2 cellular contexts compared by ENCODE assay signal in the genomic region with DNA sequence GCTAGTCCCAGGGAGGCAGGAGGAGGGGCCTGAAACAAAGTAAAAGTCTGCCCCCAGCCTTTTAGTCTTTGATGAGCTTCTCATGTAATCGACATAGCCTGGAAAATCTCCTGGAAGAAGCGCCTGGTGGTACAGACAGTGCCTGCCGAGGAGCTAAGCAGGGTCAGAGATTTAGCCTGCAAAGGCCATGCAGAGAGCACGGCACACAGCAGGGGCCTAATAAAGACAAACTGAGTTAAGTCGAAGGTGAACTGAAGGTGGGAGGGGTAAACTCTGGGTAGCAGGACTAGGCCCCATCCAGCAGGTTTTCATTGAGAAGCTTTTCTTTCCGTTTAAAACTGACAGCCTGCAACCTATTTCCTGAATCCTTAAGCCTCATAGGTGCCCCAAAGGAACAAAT.
TF ChIP-seq lines count a peak whose summit lies in the region.

No MANE protein-coding gene starts in this region.

TF ChIP-seq in HCT116, 20 proteins besides CTCF, POLR2A, EP300 and RAD21 (continued from another document):
- TF ChIP-seq, protein P1, sequence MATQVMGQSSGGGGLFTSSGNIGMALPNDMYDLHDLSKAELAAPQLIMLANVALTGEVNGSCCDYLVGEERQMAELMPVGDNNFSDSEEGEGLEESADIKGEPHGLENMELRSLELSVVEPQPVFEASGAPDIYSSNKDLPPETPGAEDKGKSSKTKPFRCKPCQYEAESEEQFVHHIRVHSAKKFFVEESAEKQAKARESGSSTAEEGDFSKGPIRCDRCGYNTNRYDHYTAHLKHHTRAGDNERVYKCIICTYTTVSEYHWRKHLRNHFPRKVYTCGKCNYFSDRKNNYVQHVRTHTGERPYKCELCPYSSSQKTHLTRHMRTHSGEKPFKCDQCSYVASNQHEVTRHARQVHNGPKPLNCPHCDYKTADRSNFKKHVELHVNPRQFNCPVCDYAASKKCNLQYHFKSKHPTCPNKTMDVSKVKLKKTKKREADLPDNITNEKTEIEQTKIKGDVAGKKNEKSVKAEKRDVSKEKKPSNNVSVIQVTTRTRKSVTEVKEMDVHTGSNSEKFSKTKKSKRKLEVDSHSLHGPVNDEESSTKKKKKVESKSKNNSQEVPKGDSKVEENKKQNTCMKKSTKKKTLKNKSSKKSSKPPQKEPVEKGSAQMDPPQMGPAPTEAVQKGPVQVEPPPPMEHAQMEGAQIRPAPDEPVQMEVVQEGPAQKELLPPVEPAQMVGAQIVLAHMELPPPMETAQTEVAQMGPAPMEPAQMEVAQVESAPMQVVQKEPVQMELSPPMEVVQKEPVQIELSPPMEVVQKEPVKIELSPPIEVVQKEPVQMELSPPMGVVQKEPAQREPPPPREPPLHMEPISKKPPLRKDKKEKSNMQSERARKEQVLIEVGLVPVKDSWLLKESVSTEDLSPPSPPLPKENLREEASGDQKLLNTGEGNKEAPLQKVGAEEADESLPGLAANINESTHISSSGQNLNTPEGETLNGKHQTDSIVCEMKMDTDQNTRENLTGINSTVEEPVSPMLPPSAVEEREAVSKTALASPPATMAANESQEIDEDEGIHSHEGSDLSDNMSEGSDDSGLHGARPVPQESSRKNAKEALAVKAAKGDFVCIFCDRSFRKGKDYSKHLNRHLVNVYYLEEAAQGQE (IDR thresholded peaks at IDR 0.05; ENCODE audit: low read depth) = no peak
- TF ChIP-seq EGR1 (IDR thresholded peaks at IDR 0.05; ENCODE audit: low read depth) (no peak), SRF (IDR thresholded peaks at IDR 0.05; ENCODE audit: low read depth) (no peak), ELF1 (IDR thresholded peaks at IDR 0.05; ENCODE audit: borderline replicate concordance, low read depth) (no peak), TCF7L2 (IDR thresholded peaks at IDR 0.05; ENCODE audit: borderline replicate concordance, extremely low read depth, insufficient read depth, insufficient read length) (no peak), EZH2phosphoT487 (IDR thresholded peaks at IDR 0.05; ENCODE audit: borderline replicate concordance) (no peak), SIN3A (IDR thresholded peaks at IDR 0.05; ENCODE audit: low read depth) (no peak), EZH2 (IDR thresholded peaks at IDR 0.05) (no peak), SP1 (IDR thresholded peaks at IDR 0.05; ENCODE audit: low read depth) (no peak), CBX3 (IDR thresholded peaks at IDR 0.05; ENCODE audit: low read depth) (no peak)
- TF ChIP-seq, protein P2, sequence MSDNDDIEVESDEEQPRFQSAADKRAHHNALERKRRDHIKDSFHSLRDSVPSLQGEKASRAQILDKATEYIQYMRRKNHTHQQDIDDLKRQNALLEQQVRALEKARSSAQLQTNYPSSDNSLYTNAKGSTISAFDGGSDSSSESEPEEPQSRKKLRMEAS (IDR thresholded peaks at IDR 0.05) = no peak
- TF ChIP-seq, protein P3, sequence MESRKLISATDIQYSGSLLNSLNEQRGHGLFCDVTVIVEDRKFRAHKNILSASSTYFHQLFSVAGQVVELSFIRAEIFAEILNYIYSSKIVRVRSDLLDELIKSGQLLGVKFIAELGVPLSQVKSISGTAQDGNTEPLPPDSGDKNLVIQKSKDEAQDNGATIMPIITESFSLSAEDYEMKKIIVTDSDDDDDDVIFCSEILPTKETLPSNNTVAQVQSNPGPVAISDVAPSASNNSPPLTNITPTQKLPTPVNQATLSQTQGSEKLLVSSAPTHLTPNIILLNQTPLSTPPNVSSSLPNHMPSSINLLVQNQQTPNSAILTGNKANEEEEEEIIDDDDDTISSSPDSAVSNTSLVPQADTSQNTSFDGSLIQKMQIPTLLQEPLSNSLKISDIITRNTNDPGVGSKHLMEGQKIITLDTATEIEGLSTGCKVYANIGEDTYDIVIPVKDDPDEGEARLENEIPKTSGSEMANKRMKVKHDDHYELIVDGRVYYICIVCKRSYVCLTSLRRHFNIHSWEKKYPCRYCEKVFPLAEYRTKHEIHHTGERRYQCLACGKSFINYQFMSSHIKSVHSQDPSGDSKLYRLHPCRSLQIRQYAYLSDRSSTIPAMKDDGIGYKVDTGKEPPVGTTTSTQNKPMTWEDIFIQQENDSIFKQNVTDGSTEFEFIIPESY (IDR thresholded peaks at IDR 0.05; ENCODE audit: extremely low read depth, insufficient replicate concordance, low read length) = no peak

TF ChIP-seq in WTC11, 78 proteins besides CTCF, POLR2A, EP300 and RAD21:
- no peak for TF ChIP-seq HMGXB4 (CRISPR knock-in tag; IDR thresholded peaks at IDR 0.05)
- TF ChIP-seq RORB (CRISPR knock-in tag; IDR thresholded peaks at IDR 0.05) = no peak
- TF ChIP-seq RELA (CRISPR knock-in tag; IDR thresholded peaks at IDR 0.05; ENCODE audit: borderline replicate concordance) = no peak
- no peak for TF ChIP-seq TEAD4 (CRISPR knock-in tag; IDR thresholded peaks at IDR 0.05)
- no peak for TF ChIP-seq SMAD4 (CRISPR knock-in tag; IDR thresholded peaks at IDR 0.05)
- TF ChIP-seq NFE2L1 (CRISPR knock-in tag; IDR thresholded peaks at IDR 0.05) = no peak
- TF ChIP-seq, protein P4, sequence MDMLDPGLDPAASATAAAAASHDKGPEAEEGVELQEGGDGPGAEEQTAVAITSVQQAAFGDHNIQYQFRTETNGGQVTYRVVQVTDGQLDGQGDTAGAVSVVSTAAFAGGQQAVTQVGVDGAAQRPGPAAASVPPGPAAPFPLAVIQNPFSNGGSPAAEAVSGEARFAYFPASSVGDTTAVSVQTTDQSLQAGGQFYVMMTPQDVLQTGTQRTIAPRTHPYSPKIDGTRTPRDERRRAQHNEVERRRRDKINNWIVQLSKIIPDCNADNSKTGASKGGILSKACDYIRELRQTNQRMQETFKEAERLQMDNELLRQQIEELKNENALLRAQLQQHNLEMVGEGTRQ (CRISPR knock-in tag; IDR thresholded peaks at IDR 0.05) = no peak
- TF ChIP-seq, protein P5, sequence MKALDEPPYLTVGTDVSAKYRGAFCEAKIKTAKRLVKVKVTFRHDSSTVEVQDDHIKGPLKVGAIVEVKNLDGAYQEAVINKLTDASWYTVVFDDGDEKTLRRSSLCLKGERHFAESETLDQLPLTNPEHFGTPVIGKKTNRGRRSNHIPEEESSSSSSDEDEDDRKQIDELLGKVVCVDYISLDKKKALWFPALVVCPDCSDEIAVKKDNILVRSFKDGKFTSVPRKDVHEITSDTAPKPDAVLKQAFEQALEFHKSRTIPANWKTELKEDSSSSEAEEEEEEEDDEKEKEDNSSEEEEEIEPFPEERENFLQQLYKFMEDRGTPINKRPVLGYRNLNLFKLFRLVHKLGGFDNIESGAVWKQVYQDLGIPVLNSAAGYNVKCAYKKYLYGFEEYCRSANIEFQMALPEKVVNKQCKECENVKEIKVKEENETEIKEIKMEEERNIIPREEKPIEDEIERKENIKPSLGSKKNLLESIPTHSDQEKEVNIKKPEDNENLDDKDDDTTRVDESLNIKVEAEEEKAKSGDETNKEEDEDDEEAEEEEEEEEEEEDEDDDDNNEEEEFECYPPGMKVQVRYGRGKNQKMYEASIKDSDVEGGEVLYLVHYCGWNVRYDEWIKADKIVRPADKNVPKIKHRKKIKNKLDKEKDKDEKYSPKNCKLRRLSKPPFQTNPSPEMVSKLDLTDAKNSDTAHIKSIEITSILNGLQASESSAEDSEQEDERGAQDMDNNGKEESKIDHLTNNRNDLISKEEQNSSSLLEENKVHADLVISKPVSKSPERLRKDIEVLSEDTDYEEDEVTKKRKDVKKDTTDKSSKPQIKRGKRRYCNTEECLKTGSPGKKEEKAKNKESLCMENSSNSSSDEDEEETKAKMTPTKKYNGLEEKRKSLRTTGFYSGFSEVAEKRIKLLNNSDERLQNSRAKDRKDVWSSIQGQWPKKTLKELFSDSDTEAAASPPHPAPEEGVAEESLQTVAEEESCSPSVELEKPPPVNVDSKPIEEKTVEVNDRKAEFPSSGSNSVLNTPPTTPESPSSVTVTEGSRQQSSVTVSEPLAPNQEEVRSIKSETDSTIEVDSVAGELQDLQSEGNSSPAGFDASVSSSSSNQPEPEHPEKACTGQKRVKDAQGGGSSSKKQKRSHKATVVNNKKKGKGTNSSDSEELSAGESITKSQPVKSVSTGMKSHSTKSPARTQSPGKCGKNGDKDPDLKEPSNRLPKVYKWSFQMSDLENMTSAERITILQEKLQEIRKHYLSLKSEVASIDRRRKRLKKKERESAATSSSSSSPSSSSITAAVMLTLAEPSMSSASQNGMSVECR (CRISPR knock-in tag; IDR thresholded peaks at IDR 0.05; ENCODE audit: borderline replicate concordance) = no peak
- TF ChIP-seq ZNF671 (CRISPR knock-in tag; IDR thresholded peaks at IDR 0.05) = no peak
- TF ChIP-seq ZNF396 (CRISPR knock-in tag; IDR thresholded peaks at IDR 0.05; ENCODE audit: borderline replicate concordance) = no peak
- TF ChIP-seq SMAD3 (CRISPR knock-in tag; IDR thresholded peaks at IDR 0.05; ENCODE audit: borderline replicate concordance) = no peak
- TF ChIP-seq, protein P6, sequence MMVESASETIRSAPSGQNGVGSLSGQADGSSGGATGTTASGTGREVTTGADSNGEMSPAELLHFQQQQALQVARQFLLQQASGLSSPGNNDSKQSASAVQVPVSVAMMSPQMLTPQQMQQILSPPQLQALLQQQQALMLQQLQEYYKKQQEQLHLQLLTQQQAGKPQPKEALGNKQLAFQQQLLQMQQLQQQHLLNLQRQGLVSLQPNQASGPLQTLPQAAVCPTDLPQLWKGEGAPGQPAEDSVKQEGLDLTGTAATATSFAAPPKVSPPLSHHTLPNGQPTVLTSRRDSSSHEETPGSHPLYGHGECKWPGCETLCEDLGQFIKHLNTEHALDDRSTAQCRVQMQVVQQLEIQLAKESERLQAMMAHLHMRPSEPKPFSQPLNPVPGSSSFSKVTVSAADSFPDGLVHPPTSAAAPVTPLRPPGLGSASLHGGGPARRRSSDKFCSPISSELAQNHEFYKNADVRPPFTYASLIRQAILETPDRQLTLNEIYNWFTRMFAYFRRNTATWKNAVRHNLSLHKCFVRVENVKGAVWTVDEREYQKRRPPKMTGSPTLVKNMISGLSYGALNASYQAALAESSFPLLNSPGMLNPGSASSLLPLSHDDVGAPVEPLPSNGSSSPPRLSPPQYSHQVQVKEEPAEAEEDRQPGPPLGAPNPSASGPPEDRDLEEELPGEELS (CRISPR knock-in tag; IDR thresholded peaks at IDR 0.05) = no peak
- TF ChIP-seq ZNF219 (CRISPR knock-in tag; IDR thresholded peaks at IDR 0.05; ENCODE audit: borderline replicate concordance) = no peak
- TF ChIP-seq ZNF138 (CRISPR knock-in tag; conservative IDR thresholded peaks at IDR 0.05) = no peak
- no peak for TF ChIP-seq ETV6 (CRISPR knock-in tag; IDR thresholded peaks at IDR 0.05)
- no peak for TF ChIP-seq NFATC4 (CRISPR knock-in tag; IDR thresholded peaks at IDR 0.05)
- TF ChIP-seq, protein P7, sequence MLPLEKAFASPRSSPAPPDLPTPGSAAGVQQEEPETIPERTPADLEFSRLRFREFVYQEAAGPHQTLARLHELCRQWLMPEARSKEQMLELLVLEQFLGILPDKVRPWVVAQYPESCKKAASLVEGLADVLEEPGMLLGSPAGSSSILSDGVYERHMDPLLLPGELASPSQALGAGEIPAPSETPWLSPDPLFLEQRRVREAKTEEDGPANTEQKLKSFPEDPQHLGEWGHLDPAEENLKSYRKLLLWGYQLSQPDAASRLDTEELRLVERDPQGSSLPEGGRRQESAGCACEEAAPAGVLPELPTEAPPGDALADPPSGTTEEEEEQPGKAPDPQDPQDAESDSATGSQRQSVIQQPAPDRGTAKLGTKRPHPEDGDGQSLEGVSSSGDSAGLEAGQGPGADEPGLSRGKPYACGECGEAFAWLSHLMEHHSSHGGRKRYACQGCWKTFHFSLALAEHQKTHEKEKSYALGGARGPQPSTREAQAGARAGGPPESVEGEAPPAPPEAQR (CRISPR knock-in tag; IDR thresholded peaks at IDR 0.05) = no peak
- TF ChIP-seq MLX (CRISPR knock-in tag; IDR thresholded peaks at IDR 0.05) = no peak
TF ChIP-seq in WTC11: peak in this region for 0.
